8 cellular contexts compared by ENCODE assay signal in genomic region chr2:222298311-222299150, GRCh38. TPM values are rescaled to one million over a fixed set of nuclear protein-coding genes. Genes with fewer than 3 reads are reported as not detected.
DNase-seq lines count a peak whose midpoint lies in the region; ATAC-seq and TF ChIP-seq lines count a peak whose summit lies in the region.

TSS of gene PAX3 (minus strand) at chr2:222298998. CDS start at chr2:222298615, 383 bp downstream.

- H3K36me3 ChIP-seq in Karpas-422 (ENCODE audit: insufficient read depth, low read length) = no peaks in the 10 kb centered on the region

- peak within 1 kb of the TSS; percentile 23 for H3K27ac Mint-ChIP-seq in progenitor cell of endocrine pancreas

- peak within 1 kb of the TSS; percentile 41 for H3K4me3 Mint-ChIP-seq in progenitor cell of endocrine pancreas (ENCODE audit: low read depth)

- no peaks in the 10 kb centered on the region for H3K27me3 ChIP-seq in Karpas-422 (ENCODE audit: low read length)

- H3K4me2 ChIP-seq in Karpas-422 (ENCODE audit: low read depth, low read length, poor library complexity, severe bottlenecking) = no peak within 1 kb of the TSS

- no peaks in the 10 kb centered on the region for H3K9me3 Mint-ChIP-seq in progenitor cell of endocrine pancreas (ENCODE audit: low read depth)

- ATAC-seq in GM18502 (IDR thresholded peaks at IDR 0.05; ENCODE audit: poor library complexity, unreplicated experiment) = no peak

- H3K27ac ChIP-seq in Karpas-422 (ENCODE audit: low read length) = no peak within 1 kb of the TSS

- H3K9me3 ChIP-seq in Karpas-422 (ENCODE audit: low read length) = no peaks in the 10 kb centered on the region

- H2AFZ ChIP-seq in Karpas-422 (ENCODE audit: low read length) = no peak within 1 kb of the TSS

- DNase-seq in GM04504 (ENCODE audit: low read depth) = peak; percentile 83
- DNase-seq in NCI-H2081 treated with DMSO at 0.1 percent for 48 hours (lab: John Stamatoyannopoulos, UW) = peak; percentile 24
- peak; percentile 8 for DNase-seq in fibroblast of the conjunctiva (ENCODE audit: low read depth)
- DNase-seq in progenitor cell of endocrine pancreas (ENCODE audit: low spot score, unreplicated experiment) = no peak
- DNase-seq in NCI-H510A (lab: John Stamatoyannopoulos, UW) = no peak
- no peak for DNase-seq in dermis blood vessel endothelial cell
- DNase-seq in Karpas-422 = no peak

- peaks cover 2% of the 10 kb centered on the region for H3K4me1 Mint-ChIP-seq in progenitor cell of endocrine pancreas (ENCODE audit: low read depth)

- no peak within 1 kb of the TSS for H3K9ac ChIP-seq in Karpas-422 (ENCODE audit: low read length)

- H3K79me2 ChIP-seq in Karpas-422 (ENCODE audit: low read length) = no peaks in the 10 kb centered on the region

- no peak for TF ChIP-seq CTCF in progenitor cell of endocrine pancreas (IDR thresholded peaks at IDR 0.05; ENCODE audit: unreplicated experiment)

- H3K9me2 ChIP-seq in Karpas-422 (replicated peaks; ENCODE audit: insufficient read depth, low read length) = no peaks in the 10 kb centered on the region

- peaks cover 2% of the 10 kb centered on the region for H3K36me3 Mint-ChIP-seq in progenitor cell of endocrine pancreas (ENCODE audit: insufficient read depth)

- no peaks in the 10 kb centered on the region for H3K4me1 ChIP-seq in Karpas-422 (ENCODE audit: low read length)

- H3K27me3 Mint-ChIP-seq in progenitor cell of endocrine pancreas = peaks cover 100% of the 10 kb centered on the region

- no peak within 1 kb of the TSS for H3K4me3 ChIP-seq in Karpas-422 (ENCODE audit: low read length)

- H4K20me1 ChIP-seq in Karpas-422 (ENCODE audit: insufficient read depth, low read depth, low read length) = no peaks in the 10 kb centered on the region

RNA-seq across cellular contexts. Expression of gene PAX3, which starts in this region (rescaled TPM):
- total RNA-seq in progenitor cell of endocrine pancreas (0.16 TPM in 1 of 2 replicates, not detected in the other), dermis blood vessel endothelial cell (not detected in 2 replicates)
- not detected in 2 replicates for total RNA-seq in Karpas-422 (2014; rRNA removed; shearing (Covaris generic); ENCODE audit: low replicate concordance)

Comparison
In these comparisons a context has a peak if more than half of its experiments do, and no peak if none do; other contexts are left out.
1. DNase-seq: peak in GM04504 (single experiment), NCI-H2081 treated with DMSO at 0.1 percent for 48 hours (single experiment) and fibroblast of the conjunctiva (single experiment); none in progenitor cell of endocrine pancreas (single experiment), NCI-H510A (single experiment), dermis blood vessel endothelial cell (single experiment) and Karpas-422 (single experiment).